ENCODE assay signal across 9 cellular contexts in the genomic region with DNA sequence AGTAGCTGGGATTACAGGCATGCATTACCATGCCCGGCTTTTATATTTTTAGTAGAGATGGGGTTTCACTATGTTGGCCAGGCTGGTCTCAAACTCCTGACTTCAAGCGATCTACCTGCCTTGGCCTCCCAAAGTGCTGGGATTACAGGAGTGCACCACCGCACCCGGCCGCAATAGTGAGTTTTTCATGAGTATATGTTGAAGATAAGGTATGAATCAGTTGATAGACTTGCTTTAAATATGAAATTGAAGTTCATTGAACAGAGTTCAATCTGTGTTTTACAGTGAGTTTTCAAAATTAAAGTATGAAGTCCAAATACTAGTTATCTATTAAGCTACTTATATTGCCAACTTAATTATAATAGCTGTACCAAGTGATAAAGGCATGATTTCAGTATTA. TPM values are rescaled to one million over a fixed set of nuclear protein-coding genes. Genes with fewer than 3 reads are reported as not detected.
"Had no signal": no experiment of that assay in that cellular context is flagged by ENCODE, and none has a peak within 500 bp of the region (broad histone marks: within the 10 kb centered on the region; RNA-seq: fewer than 3 reads in every experiment).

No MANE protein-coding gene starts in this region.

- FAIRE-seq: G401.6, GM12878, GM12891, GM12892, GM18507, GM19239 had no signal

- DNase-seq: GDM1, GF-D8 had no signal

- H3K4me3 ChIP-seq: GM12878 had no signal

RNA-seq across cellular contexts. Expression of a gene that starts 15.2 kb away (rescaled TPM):
- total RNA-seq: G401 had no signal
